Comparison of ENCODE assay signal across 16 cellular contexts in the genomic region with DNA sequence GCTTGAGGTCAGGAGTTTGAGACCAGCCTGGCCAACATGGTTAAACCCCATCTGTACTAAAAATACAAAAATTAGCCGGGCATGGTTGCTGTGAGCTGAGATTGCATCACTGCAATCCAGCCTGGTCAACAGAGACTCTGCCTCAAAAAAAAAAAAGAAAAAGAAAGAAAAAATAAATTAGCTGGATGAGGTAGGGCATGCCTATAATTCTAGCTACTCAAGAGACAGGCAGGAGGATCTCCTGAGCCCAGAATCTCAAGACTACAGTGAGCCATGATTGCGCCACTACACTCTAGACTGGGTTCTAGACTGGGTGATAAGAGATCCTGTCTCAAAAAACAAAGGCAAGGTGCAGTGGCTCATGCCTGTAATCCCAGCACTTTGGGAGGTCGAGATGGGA. TPM values are rescaled to one million over a fixed set of nuclear protein-coding genes. Genes with fewer than 3 reads are reported as not detected.
DNase-seq lines count a peak whose midpoint lies in the region; ATAC-seq and TF ChIP-seq lines count a peak whose summit lies in the region.
"Had no signal": no experiment of that assay in that cellular context is flagged by ENCODE, and none has a peak within 500 bp of the region (broad histone marks: within the 10 kb centered on the region; RNA-seq: fewer than 3 reads in every experiment).

No MANE protein-coding gene starts in this region.

- peaks cover 64% of the 10 kb centered on the region for H3K4me1 Mint-ChIP-seq in activated naive CD8-positive, alpha-beta T cell treated with anti-CD3 and anti-CD28 coated beads, Interleukin-2, amount 50 U/mL, for 24 hours
- H3K4me1 Mint-ChIP-seq in endodermal cell: peaks cover 21% of the 10 kb centered on the region

- H3K4me3 ChIP-seq in right cardiac atrium (ENCODE audit: low read length) (no peak overlapping the region), left ventricle myocardium inferior (no peak overlapping the region), foreskin fibroblast (ENCODE audit: low read depth in 1 of 2, low read length in 2 of 2) (no peak overlapping the region), upper lobe of right lung (no peak overlapping the region), endodermal cell (ENCODE audit: low read length) (no peak overlapping the region)
- H3K4me3 ChIP-seq: esophagus squamous epithelium, mucosa of descending colon had no signal

- intact Hi-C loops in right cardiac atrium (cut with DNase I) (no loop called here), left ventricle myocardium inferior (cut with micrococcal nuclease) (no loop called here), upper lobe of right lung (cut with DNase I) (no loop called here)

- H3K36me3 Mint-ChIP-seq in activated naive CD8-positive, alpha-beta T cell treated with anti-CD3 and anti-CD28 coated beads, Interleukin-2, amount 50 U/mL, for 24 hours (ENCODE audit: low read depth): peaks cover 25% of the 10 kb centered on the region
- peaks cover 19% of the 10 kb centered on the region for H3K36me3 Mint-ChIP-seq in endodermal cell (ENCODE audit: low read depth)

- H3K27ac Mint-ChIP-seq in activated naive CD8-positive, alpha-beta T cell treated with anti-CD3 and anti-CD28 coated beads, Interleukin-2, amount 50 U/mL, for 24 hours: peak overlapping the region; percentile 18
- no peak overlapping the region for H3K27ac Mint-ChIP-seq in endodermal cell

- DNase-seq in right cardiac atrium (no peak), left ventricle myocardium inferior (no peak), foreskin fibroblast (peak; percentile 9 to 55), upper lobe of right lung (no peak), endodermal cell (no peak), NCI-H2196 treated with DMSO at 0.1 percent for 48 hours (lab: John Stamatoyannopoulos, UW; ENCODE audit: unreplicated experiment) (no peak)
- no peak for DNase-seq in activated naive CD8-positive, alpha-beta T cell treated with anti-CD3 and anti-CD28 coated beads, Interleukin-2, amount 50 U/mL, for 24 hours
- no peak for DNase-seq in stimulated activated CD4-positive, alpha-beta T cell treated with anti-CD3 and anti-CD28 coated beads, Interleukin-2, amount 100 ng/mL, for 24 hours
- DNase-seq: activated CD4-positive, alpha-beta T cell treated with anti-CD3 and anti-CD28 coated beads, Interleukin-2, amount 50 U/mL, for 48 hours; activated T-cell treated with anti-CD3 and anti-CD28 coated beads, Interleukin-2, amount 50 U/mL, for 72 hours; esophagus squamous epithelium; hippocampal formation; KBM-7; mucosa of descending colon; stimulated activated CD4-positive, alpha-beta T cell treated with anti-CD3 and anti-CD28 coated beads, Interleukin-2, amount 100 ng/mL, for 48 hours had no signal

- H3K9me3 Mint-ChIP-seq in activated naive CD8-positive, alpha-beta T cell treated with anti-CD3 and anti-CD28 coated beads, Interleukin-2, amount 50 U/mL, for 24 hours: no peaks in the 10 kb centered on the region
- no peaks in the 10 kb centered on the region for H3K9me3 Mint-ChIP-seq in endodermal cell
- H3K9me3 Mint-ChIP-seq: activated T-cell treated with anti-CD3 and anti-CD28 coated beads, Interleukin-2, amount 50 U/mL, for 72 hours had no signal

- WGBS in right cardiac atrium: 74% methylated on average over 3 of the region's 3 CpGs
- WGBS in endodermal cell (ENCODE audit: insufficient coverage in 1 of 2, insufficient read length in 1 of 2), 2 experiments: 97 to 100% methylated on average over 1 to 2 of the region's 3 CpGs

- H3K27me3 ChIP-seq in right cardiac atrium (ENCODE audit: control insufficient read depth, insufficient read depth) (no peaks in the 10 kb centered on the region), left ventricle myocardium inferior (ENCODE audit: low read depth) (no peaks in the 10 kb centered on the region), upper lobe of right lung (no peaks in the 10 kb centered on the region), endodermal cell (ENCODE audit: control insufficient read depth, insufficient read depth, low read length, poor library complexity, severe bottlenecking) (no peaks in the 10 kb centered on the region)
- H3K27me3 ChIP-seq: esophagus squamous epithelium had no signal

- peaks cover 12% of the 10 kb centered on the region for H3K36me3 ChIP-seq in left ventricle myocardium inferior
- H3K36me3 ChIP-seq in upper lobe of right lung: peaks cover 15% of the 10 kb centered on the region
- H3K36me3 ChIP-seq in endodermal cell (ENCODE audit: control insufficient read depth, insufficient read depth, low read length): peaks cover 35% of the 10 kb centered on the region

- TF ChIP-seq CTCF in left ventricle myocardium inferior (IDR thresholded peaks at IDR 0.05; ENCODE audit: borderline replicate concordance) (no peak), foreskin fibroblast (IDR thresholded peaks at IDR 0.05; ENCODE audit: low read depth, low read length) (no peak), upper lobe of right lung (IDR thresholded peaks at IDR 0.05) (no peak), endodermal cell (conservative IDR thresholded peaks at IDR 0.05) (no peak)

- H3K9me3 ChIP-seq in right cardiac atrium (ENCODE audit: control insufficient read depth, low read length) (no peaks in the 10 kb centered on the region), left ventricle myocardium inferior (replicated peaks) (no peaks in the 10 kb centered on the region), upper lobe of right lung (no peaks in the 10 kb centered on the region), endodermal cell (ENCODE audit: control insufficient read depth, low read length) (no peaks in the 10 kb centered on the region)
- H3K9me3 ChIP-seq: Caco-2, esophagus squamous epithelium, mucosa of descending colon had no signal

- no peak overlapping the region for H3K4me3 Mint-ChIP-seq in activated naive CD8-positive, alpha-beta T cell treated with anti-CD3 and anti-CD28 coated beads, Interleukin-2, amount 50 U/mL, for 24 hours
- H3K4me3 Mint-ChIP-seq in endodermal cell: no peak overlapping the region
- H3K4me3 Mint-ChIP-seq: activated T-cell treated with anti-CD3 and anti-CD28 coated beads, Interleukin-2, amount 50 U/mL, for 72 hours had no signal

- H3K9ac ChIP-seq in endodermal cell (ENCODE audit: extremely low read depth, low read length, poor library complexity, severe bottlenecking): no peak overlapping the region

- H3K27ac ChIP-seq in right cardiac atrium (ENCODE audit: low read length) (no peak overlapping the region), left ventricle myocardium inferior (replicated peaks) (no peak overlapping the region), upper lobe of right lung (no peak overlapping the region), endodermal cell (ENCODE audit: low read depth, low read length) (no peak overlapping the region)
- H3K27ac ChIP-seq: esophagus squamous epithelium had no signal

- H3K4me1 ChIP-seq in right cardiac atrium (ENCODE audit: control insufficient read depth, insufficient read depth, low read length) (peaks cover 11% of the 10 kb centered on the region), left ventricle myocardium inferior (peaks cover 74% of the 10 kb centered on the region), upper lobe of right lung (peaks cover 60% of the 10 kb centered on the region), endodermal cell (ENCODE audit: control insufficient read depth, insufficient read depth, low read length) (no peaks in the 10 kb centered on the region)
- H3K4me1 ChIP-seq: Caco-2 had no signal

- ATAC-seq in right cardiac atrium: peak; percentile 27 to 30
- ATAC-seq in activated naive CD8-positive, alpha-beta T cell treated with anti-CD3 and anti-CD28 coated beads, Interleukin-2, amount 50 U/mL, for 24 hours: no peak
- ATAC-seq in upper lobe of right lung: peak; percentile 59
- ATAC-seq: activated T-cell treated with anti-CD3 and anti-CD28 coated beads, Interleukin-2, amount 50 U/mL, for 72 hours; mucosa of descending colon had no signal

- H3K27me3 Mint-ChIP-seq in activated naive CD8-positive, alpha-beta T cell treated with anti-CD3 and anti-CD28 coated beads, Interleukin-2, amount 50 U/mL, for 24 hours: no peaks in the 10 kb centered on the region
- no peaks in the 10 kb centered on the region for H3K27me3 Mint-ChIP-seq in endodermal cell (ENCODE audit: insufficient read depth)

RNA-seq across cellular contexts. Expression of a gene that starts 16.9 kb away (rescaled TPM):
- total RNA-seq in right cardiac atrium (10 to 100 TPM; 44.7 to 48.0 (median 47.1) TPM), left ventricle myocardium inferior (38.3 TPM), upper lobe of right lung (86.2 TPM), endodermal cell (10 to 100 TPM; 95.2 to 96.6 TPM)
- polyA plus RNA-seq in right cardiac atrium: 42.4 TPM
- 91.0 TPM for polyA plus RNA-seq in endodermal cell (2013, experiment 1 of 2)
- 84.2 TPM for polyA plus RNA-seq in endodermal cell (2013, experiment 2 of 2)

Comparison
In these comparisons a context has a peak if more than half of its experiments do, and no peak if none do; other contexts are left out.
1. DNase-seq: peak in foreskin fibroblast (2 of 2); none in right cardiac atrium (0 of 3), left ventricle myocardium inferior (single experiment), activated naive CD8-positive, alpha-beta T cell treated with anti-CD3 and anti-CD28 coated beads, Interleukin-2, amount 50 U/mL, for 24 hours (single experiment), upper lobe of right lung (single experiment), endodermal cell (single experiment), NCI-H2196 treated with DMSO at 0.1 percent for 48 hours (single experiment) and stimulated activated CD4-positive, alpha-beta T cell treated with anti-CD3 and anti-CD28 coated beads, Interleukin-2, amount 100 ng/mL, for 24 hours (0 of 2).